In genomic region chr20:5008743-5009142, GRCh38 we compare ENCODE assay signal across 13 cellular contexts. TPM values are rescaled to one million over a fixed set of nuclear protein-coding genes. Genes with fewer than 3 reads are reported as not detected.
DNase-seq lines count a peak whose midpoint lies in the region; ATAC-seq and TF ChIP-seq lines count a peak whose summit lies in the region.
"Had no signal": no experiment of that assay in that cellular context is flagged by ENCODE, and none has a peak within 500 bp of the region (broad histone marks: within the 10 kb centered on the region; RNA-seq: fewer than 3 reads in every experiment).

No MANE protein-coding gene starts in this region.

- H3K4me3 Mint-ChIP-seq in naive thymus-derived CD8-positive, alpha-beta T cell: peak overlapping the region in 1 of 10 donors; percentile 18
- H3K4me3 Mint-ChIP-seq: activated T-helper 1 cell treated with anti-CD3 and anti-CD28 coated beads, Interleukin-12 subunit alpha, Interleukin-12 subunit beta, Interleukin-2, Interleukin-4 antibody, amounts not matched to agents 30 ng/mL and 10 ng/mL and 1 ng/mL, durations not matched to agents 14 hours and 24 hours and 36 hours had no signal

- CTCF ChIA-PET in mammary epithelial cell (lab: Charles Lee; ENCODE audit: low non-redundant PET): no interaction called here

- H3K9ac ChIP-seq in Karpas-422 (ENCODE audit: low read length): no peak overlapping the region
- no peak overlapping the region for H3K9ac ChIP-seq in mammary epithelial cell (ENCODE audit: insufficient read depth, low read length)
- H3K9ac ChIP-seq: KMS-11 had no signal

- H3K79me2 ChIP-seq in Karpas-422 (ENCODE audit: low read length) (no peaks in the 10 kb centered on the region), mammary epithelial cell (ENCODE audit: insufficient read depth, low read length) (no peaks in the 10 kb centered on the region)

- in situ Hi-C loops in mammary epithelial cell (cut with MboI; ENCODE audit: low sequenced_read_pairs in 2 of 2): no loop called here

- no peak overlapping the region for H3K4me2 ChIP-seq in Karpas-422 (ENCODE audit: low read depth, low read length, poor library complexity, severe bottlenecking)
- no peak overlapping the region for H3K4me2 ChIP-seq in mammary epithelial cell (ENCODE audit: insufficient read depth, low read depth, low read length)
- H3K4me2 ChIP-seq: KMS-11 had no signal

- intact Hi-C loops in mammary epithelial cell (cut with micrococcal nuclease): no loop called here

- DNase-seq in COLO829 (ENCODE audit: low spot score) (peak; percentile 39), Karpas-422 (no peak), mammary epithelial cell (peak; percentile 80), activated gamma-delta T cell (lab: John Stamatoyannopoulos, UW) (no peak), hepatic stellate cell (ENCODE audit: low spot score) (no peak), NCI-H748 (lab: John Stamatoyannopoulos, UW; ENCODE audit: unreplicated experiment) (no peak)
- DNase-seq in naive thymus-derived CD8-positive, alpha-beta T cell: no peak
- DNase-seq: DMS 273 treated with DMSO at 0.1 percent for 48 hours; NCI-H345; stimulated activated naive CD4-positive, alpha-beta T cell had no signal

- H3K9me3 ChIP-seq in Karpas-422 (ENCODE audit: low read length): no peaks in the 10 kb centered on the region
- H3K9me3 ChIP-seq in mammary epithelial cell (replicated peaks; ENCODE audit: insufficient read depth, low read length): no peaks in the 10 kb centered on the region

- H3K4me3 ChIP-seq in Karpas-422 (ENCODE audit: low read length): no peak overlapping the region
- H3K4me3 ChIP-seq in mammary epithelial cell (replicated peaks in 1 of 3; ENCODE audit: insufficient read depth in 1 of 3, low read depth in 2 of 3, low read length in 3 of 3): no peak overlapping the region

- no TSS peak for BruUV-seq in mammary epithelial cell (replicated peaks; lab: Mats Ljungman, UMichigan)

- no peaks in the 10 kb centered on the region for H3K36me3 Mint-ChIP-seq in naive thymus-derived CD8-positive, alpha-beta T cell

- no peaks in the 10 kb centered on the region for H3K36me3 ChIP-seq in Karpas-422 (ENCODE audit: insufficient read depth, low read length)
- H3K36me3 ChIP-seq in mammary epithelial cell (ENCODE audit: insufficient read depth, low read length): no peaks in the 10 kb centered on the region

- POLR2A ChIA-PET in naive thymus-derived CD8-positive, alpha-beta T cell (lab: Charles Lee): no interaction called here

- H3K4me1 ChIP-seq in Karpas-422 (ENCODE audit: low read length) (peaks cover 23% of the 10 kb centered on the region), mammary epithelial cell (ENCODE audit: insufficient read depth, low read length) (peaks cover 6% of the 10 kb centered on the region)

- H3K27me3 Mint-ChIP-seq in naive thymus-derived CD8-positive, alpha-beta T cell: no peaks in the 10 kb centered on the region

- TF ChIP-seq CTCF in mammary epithelial cell (conservative IDR thresholded peaks at IDR 0.05 in 1 of 2, IDR thresholded peaks at IDR 0.05 in 1 of 2; ENCODE audit: extremely low read depth in 1 of 2, insufficient read depth in 1 of 2, low read depth in 1 of 2, low read length in 2 of 2): no peak

- H4K20me1 ChIP-seq in Karpas-422 (ENCODE audit: insufficient read depth, low read depth, low read length) (no peaks in the 10 kb centered on the region), mammary epithelial cell (ENCODE audit: insufficient read depth, low read length) (no peaks in the 10 kb centered on the region)

- dilution Hi-C loops in mammary epithelial cell (cut with HindIII; ENCODE audit: low sequenced_read_pairs): no loop called here

- peak overlapping the region; percentile 27; the same call in 1 of the 2 replicates for H2AFZ ChIP-seq in Karpas-422 (ENCODE audit: low read length)
- H2AFZ ChIP-seq in mammary epithelial cell (ENCODE audit: low read depth, low read length): peak overlapping the region; percentile 67

- H3K27ac ChIP-seq in Karpas-422 (ENCODE audit: low read length) (no peak overlapping the region), mammary epithelial cell (ENCODE audit: insufficient read depth, low read depth, low read length) (no peak overlapping the region)
- H3K27ac ChIP-seq: KMS-11, RWPE1 had no signal

- peaks cover 9 to 15% (median 13%) of the 10 kb centered on the region in 4 donors for H3K4me1 Mint-ChIP-seq in naive thymus-derived CD8-positive, alpha-beta T cell

- H3K9me2 ChIP-seq in Karpas-422 (replicated peaks; ENCODE audit: insufficient read depth, low read length): no peaks in the 10 kb centered on the region

- H3K27me3 ChIP-seq in Karpas-422 (ENCODE audit: low read length) (no peaks in the 10 kb centered on the region), mammary epithelial cell (ENCODE audit: insufficient read depth, low read length) (no peaks in the 10 kb centered on the region)

- WGBS in mammary epithelial cell (ENCODE audit: low coverage, missing lambda C conversion rate): 21% methylated on average over 5 of the region's 5 CpGs

- peaks cover 0 to 1% (median 0%) of the 10 kb centered on the region in 9 donors for H3K9me3 Mint-ChIP-seq in naive thymus-derived CD8-positive, alpha-beta T cell
- H3K9me3 Mint-ChIP-seq: activated T-helper 1 cell treated with anti-CD3 and anti-CD28 coated beads, Interleukin-12 subunit alpha, Interleukin-12 subunit beta, Interleukin-2, Interleukin-4 antibody, amounts not matched to agents 30 ng/mL and 10 ng/mL and 1 ng/mL, durations not matched to agents 14 hours and 24 hours and 36 hours had no signal

- ATAC-seq in naive thymus-derived CD8-positive, alpha-beta T cell: no peak

- H3K27ac Mint-ChIP-seq in naive thymus-derived CD8-positive, alpha-beta T cell: peak overlapping the region in 7 of 10 donors; percentile 1 to 85 (median 57)
- H3K27ac Mint-ChIP-seq: activated T-helper 1 cell treated with anti-CD3 and anti-CD28 coated beads, Interleukin-12 subunit alpha, Interleukin-12 subunit beta, Interleukin-2, Interleukin-4 antibody, amounts not matched to agents 30 ng/mL and 10 ng/mL and 1 ng/mL, durations not matched to agents 14 hours and 24 hours and 36 hours had no signal

RNA-seq across cellular contexts. Expression of gene SLC23A2, which starts 7.4 kb away (rescaled TPM):
- 34.5 and 49.2 TPM in 2 replicates for total RNA-seq in Karpas-422 (2014; rRNA removed; shearing (Covaris generic); ENCODE audit: low replicate concordance)
- 10 to 100 TPM; 23.8 to 26.1 TPM for total RNA-seq in mammary epithelial cell
- 13.1 TPM for polyA plus RNA-seq in mammary epithelial cell
- polyA minus RNA-seq in mammary epithelial cell: 29.3 TPM
- 10 to 100 TPM; 19.8 to 24.3 TPM for total RNA-seq in naive thymus-derived CD8-positive, alpha-beta T cell
- 1 to 10 TPM; 5.6 to 8.1 (median 5.9) TPM for polyA plus RNA-seq in naive thymus-derived CD8-positive, alpha-beta T cell

Comparison
In these comparisons a context has a peak if more than half of its experiments do, and no peak if none do; other contexts are left out.
1. DNase-seq: peak in COLO829 (single experiment) and mammary epithelial cell (single experiment); none in Karpas-422 (single experiment), naive thymus-derived CD8-positive, alpha-beta T cell (0 of 10), activated gamma-delta T cell (single experiment), hepatic stellate cell (single experiment) and NCI-H748 (single experiment).